Comparison of ENCODE assay signal across 19 cellular contexts in genomic region chrX:70172964-70173363, GRCh38. TPM values are rescaled to one million over a fixed set of nuclear protein-coding genes. Genes with fewer than 3 reads are reported as not detected.
DNase-seq lines count a peak whose midpoint lies in the region; FAIRE-seq and TF ChIP-seq lines count a peak whose summit lies in the region.
"Had no signal": no experiment of that assay in that cellular context is flagged by ENCODE, and none has a peak within 500 bp of the region (broad histone marks: within the 10 kb centered on the region; RNA-seq: fewer than 3 reads in every experiment).

No MANE protein-coding gene starts in this region.

- intact Hi-C loops in left ventricle myocardium inferior (cut with micrococcal nuclease): no loop called here

- H2AK5ac ChIP-seq in H1 (ENCODE audit: low read depth, low read length) (no peak overlapping the region), mesendoderm (ENCODE audit: low read length) (no peak overlapping the region)

- no peaks in the 10 kb centered on the region; a peak in 2 of 22 replicates for H3K9me3 ChIP-seq in BLaER1 treated with 17β-estradiol and CSF1 and Interleukin-3, amounts not matched to agents 10 nM and 100 nM (replicated peaks in 1 of 11)
- H3K9me3 ChIP-seq in HUES64 (ENCODE audit: insufficient read depth, low read depth, low read length): no peaks in the 10 kb centered on the region
- H3K9me3 ChIP-seq in H1 (ENCODE audit: insufficient read depth in 2 of 2, low read depth in 1 of 2, low read length in 1 of 2): no peaks in the 10 kb centered on the region
- H3K9me3 ChIP-seq in left ventricle myocardium inferior (replicated peaks): no peaks in the 10 kb centered on the region
- H3K9me3 ChIP-seq: BE2C, Caco-2 had no signal

- H2AFZ ChIP-seq in H1 (ENCODE audit: low read length): no peak overlapping the region

- peak overlapping the region; percentile 53 for H4K91ac ChIP-seq in H1 (replicated peaks; ENCODE audit: insufficient read length, low read length)

- H4K8ac ChIP-seq in H1 (ENCODE audit: extremely low read depth, insufficient read depth, low read length) (no peak overlapping the region), mesendoderm (ENCODE audit: low read depth, low read length) (no peak overlapping the region)

- no peak overlapping the region for H2BK120ac ChIP-seq in H1 (replicated peaks; ENCODE audit: low read depth, low read length)
- no peak overlapping the region for H2BK120ac ChIP-seq in mesendoderm (ENCODE audit: low read depth, low read length)

- H2BK5ac ChIP-seq in H1 (ENCODE audit: low read depth, low read length) (peak overlapping the region; percentile 71; the same call in 1 of the 2 replicates), mesendoderm (ENCODE audit: low read length) (no peak overlapping the region)

- 0 out of 2 replicates have a peak overlapping the region, but pooled peaks have one; percentile 50 for H2BK12ac ChIP-seq in H1 (ENCODE audit: low read depth, low read length)

- WGBS in HUES64: 53% methylated on average over 4 of the region's 4 CpGs
- 60% methylated on average over 4 of the region's 4 CpGs; no CpG with 5 or more reads in 1 of the 2 experiments for WGBS in H1 (ENCODE audit: extremely low coverage in 1 of 2, insufficient coverage in 1 of 2, insufficient read length in 1 of 2, insufficient replicate concordance in 2 of 2, low coverage in 1 of 2, low lambda C conversion rate in 2 of 2, missing lambda C conversion rate in 1 of 2), 2 experiments
- whole genome bisulfite sequencing in mesendoderm (ENCODE audit: extremely low coverage, insufficient coverage, low lambda C conversion rate): no CpG with 5 or more reads among the region's 4 CpGs

- H2BK15ac ChIP-seq in H1 (ENCODE audit: low read length): no peak overlapping the region
- H2BK15ac ChIP-seq in mesendoderm (replicated peaks; ENCODE audit: low read depth): no peak overlapping the region

- H3K79me2 ChIP-seq in H1 (ENCODE audit: control insufficient read depth in 1 of 2, insufficient read depth in 2 of 2, low read length in 2 of 2): no peaks in the 10 kb centered on the region
- H3K79me2 ChIP-seq in mesendoderm (ENCODE audit: control insufficient read depth, insufficient read depth, low read length): no peaks in the 10 kb centered on the region

- H3K56ac ChIP-seq in H1 (replicated peaks; ENCODE audit: insufficient read length, low read depth, low read length) (no peak overlapping the region), mesendoderm (ENCODE audit: low read length) (no peak overlapping the region)

- H3K4me2 ChIP-seq in BLaER1 treated with 17β-estradiol and CSF1 and Interleukin-3, amounts not matched to agents 10 nM and 100 nM: peak overlapping the region in 6 of 11 experiments; percentile 21 to 64 (median 32); a peak in 8 of 22 replicates
- H3K4me2 ChIP-seq in H1 (ENCODE audit: insufficient read depth in 1 of 2, low read depth in 2 of 2, low read length in 2 of 2) (0 out of 4 replicates have a peak overlapping the region, but pooled peaks of 1 of the 2 experiments have one; percentile 15), mesendoderm (ENCODE audit: low read length) (no peak overlapping the region)

- H3K23ac ChIP-seq in H1 (ENCODE audit: insufficient read length) (no peak overlapping the region), mesendoderm (ENCODE audit: low read length) (no peak overlapping the region)

- no peaks in the 10 kb centered on the region; a peak in 2 of 22 replicates for H4K20me1 ChIP-seq in BLaER1 treated with 17β-estradiol and CSF1 and Interleukin-3, amounts not matched to agents 10 nM and 100 nM
- no peaks in the 10 kb centered on the region for H4K20me1 ChIP-seq in H1 (replicated peaks in 1 of 2; ENCODE audit: control insufficient read depth in 1 of 2, insufficient read depth in 2 of 2, low read length in 2 of 2)

- no peak overlapping the region for H3K14ac ChIP-seq in H1 (ENCODE audit: insufficient read length)

- H3K4me3 ChIP-seq in BLaER1 treated with 17β-estradiol and CSF1 and Interleukin-3, amounts not matched to agents 10 nM and 100 nM: no peak overlapping the region
- H3K4me3 ChIP-seq in HUES64 (ENCODE audit: low read length): no peak overlapping the region
- no peak overlapping the region for H3K4me3 ChIP-seq in H1 (ENCODE audit: extremely low read depth in 1 of 4, insufficient read depth in 2 of 4, low read depth in 3 of 4, low read length in 4 of 4)
- H3K4me3 ChIP-seq in mesendoderm (ENCODE audit: low read length): no peak overlapping the region
- no peak overlapping the region for H3K4me3 ChIP-seq in left ventricle myocardium inferior

- TF ChIP-seq CTCF in H1 (IDR thresholded peaks at IDR 0.05; ENCODE audit: control extremely low read depth in 1 of 3, insufficient read depth in 1 of 3, low read depth in 1 of 3, low read length in 3 of 3) (no peak), left ventricle myocardium inferior (IDR thresholded peaks at IDR 0.05; ENCODE audit: borderline replicate concordance) (no peak)

- TF ChIP-seq POLR2A in H1 (IDR thresholded peaks at IDR 0.05; ENCODE audit: control extremely low read depth in 1 of 2, low read depth in 2 of 2, low read length in 2 of 2): no peak

- no peak for TF ChIP-seq EP300 in H1 (IDR thresholded peaks at IDR 0.05; ENCODE audit: borderline replicate concordance in 1 of 2, low read depth in 2 of 2, low read length in 2 of 2)

- H3K23me2 ChIP-seq in H1 (ENCODE audit: low read depth, low read length): no peaks in the 10 kb centered on the region

- no peak for DNase-seq in H1 (ENCODE audit: low read depth in 1 of 2, low spot score in 2 of 2)
- DNase-seq in mesendoderm: peak; percentile 18
- no peak for DNase-seq in left ventricle myocardium inferior
- no peak for DNase-seq in NCI-H2227 treated with DMSO at 0.1 percent for 48 hours (lab: John Stamatoyannopoulos, UW)
- no peak for DNase-seq in GF-D8 (lab: John Stamatoyannopoulos, UW)
- DNase-seq in SHP77 (lab: John Stamatoyannopoulos, UW): no peak
- DNase-seq: 8988T; BE2C; Caco-2; CD4-positive, alpha-beta T cell; GDM1; KG1 had no signal

- FAIRE-seq in H1 (lab: Jason Lieb, UNC): no peak
- FAIRE-seq: D721Med, HepG2 had no signal

- peaks cover 49 to 99% (median 96%) of the 10 kb centered on the region in 11 experiments for H3K27me3 ChIP-seq in BLaER1 treated with 17β-estradiol and CSF1 and Interleukin-3, amounts not matched to agents 10 nM and 100 nM
- H3K27me3 ChIP-seq in HUES64 (ENCODE audit: insufficient read depth, low read length) (no peaks in the 10 kb centered on the region), H1 (replicated peaks in 1 of 4; ENCODE audit: control insufficient read depth in 3 of 4, extremely low read depth in 1 of 4, insufficient read depth in 3 of 4, low read length in 3 of 4) (no peaks in the 10 kb centered on the region), mesendoderm (ENCODE audit: insufficient read depth, low read length, poor library complexity) (no peaks in the 10 kb centered on the region), left ventricle myocardium inferior (ENCODE audit: low read depth) (no peaks in the 10 kb centered on the region)
- H3K27me3 ChIP-seq: BE2C had no signal

- H3K4ac ChIP-seq in H1 (replicated peaks; ENCODE audit: insufficient read length, low read depth, low read length) (no peak overlapping the region), mesendoderm (ENCODE audit: low read depth, low read length) (no peak overlapping the region)

- CTCF ChIA-PET in H1 (lab: Charles Lee; ENCODE audit: partially characterized antibody): no interaction called here

- peak overlapping the region in 2 of 11 experiments; percentile 25 to 82; a peak in 4 of 22 replicates for H3K27ac ChIP-seq in BLaER1 treated with 17β-estradiol and CSF1 and Interleukin-3, amounts not matched to agents 10 nM and 100 nM
- H3K27ac ChIP-seq in HUES64 (ENCODE audit: low read depth, low read length) (peak overlapping the region; percentile 12; the same call in 1 of the 2 replicates), H1 (ENCODE audit: low read depth, low read length) (no peak overlapping the region; the same call in 1 of the 2 replicates), mesendoderm (ENCODE audit: low read depth, low read length) (no peak overlapping the region), left ventricle myocardium inferior (replicated peaks) (no peak overlapping the region)
- H3K27ac ChIP-seq: C4-2B had no signal

- H3K18ac ChIP-seq in H1 (ENCODE audit: extremely low read depth, low read length): peak overlapping the region; percentile 48; the same call in 1 of the 2 replicates
- no peak overlapping the region for H3K18ac ChIP-seq in mesendoderm (ENCODE audit: low read length)

- H3K4me1 ChIP-seq in BLaER1 treated with 17β-estradiol and CSF1 and Interleukin-3, amounts not matched to agents 10 nM and 100 nM: peaks cover 60 to 98% (median 77%) of the 10 kb centered on the region in 10 experiments
- H3K4me1 ChIP-seq in HUES64 (ENCODE audit: insufficient read depth, low read length) (peaks cover 41% of the 10 kb centered on the region), H1 (replicated peaks in 1 of 4; ENCODE audit: control insufficient read depth in 3 of 4, insufficient read depth in 4 of 4, low read length in 3 of 4) (peaks cover 1 to 18% (median 7%) of the 10 kb centered on the region in 4 experiments; a peak in 4 of 7 replicates), mesendoderm (ENCODE audit: control insufficient read depth, low read depth, low read length) (no peaks in the 10 kb centered on the region), left ventricle myocardium inferior (peaks cover 5% of the 10 kb centered on the region)
- H3K4me1 ChIP-seq: BE2C had no signal

- no peak overlapping the region for H4K5ac ChIP-seq in H1 (ENCODE audit: insufficient read length, low read depth, low read length)
- H4K5ac ChIP-seq in mesendoderm (ENCODE audit: low read length): no peak overlapping the region

- H3K36me3 ChIP-seq in BLaER1 treated with 17β-estradiol and CSF1 and Interleukin-3, amounts not matched to agents 10 nM and 100 nM: no peaks in the 10 kb centered on the region
- H3K36me3 ChIP-seq in HUES64 (ENCODE audit: insufficient read depth, low read length): no peaks in the 10 kb centered on the region
- H3K36me3 ChIP-seq in H1 (ENCODE audit: control insufficient read depth in 2 of 4, insufficient read depth in 4 of 4, low read length in 3 of 4): no peaks in the 10 kb centered on the region
- no peaks in the 10 kb centered on the region for H3K36me3 ChIP-seq in mesendoderm (ENCODE audit: control insufficient read depth, insufficient read depth, low read length)
- no peaks in the 10 kb centered on the region for H3K36me3 ChIP-seq in left ventricle myocardium inferior
- H3K36me3 ChIP-seq: BE2C had no signal

- no peak overlapping the region for H3K9ac ChIP-seq in BLaER1 treated with 17β-estradiol and CSF1 and Interleukin-3, amounts not matched to agents 10 nM and 100 nM
- H3K9ac ChIP-seq in HUES64 (ENCODE audit: low read depth, low read length) (no peak overlapping the region), H1 (replicated peaks in 1 of 4; ENCODE audit: extremely low read depth in 1 of 4, low read depth in 3 of 4, low read length in 3 of 4) (no peak overlapping the region), mesendoderm (ENCODE audit: low read length) (no peak overlapping the region)

- POLR2A ChIA-PET in H1 (lab: Charles Lee; ENCODE audit: partially characterized antibody): interaction anchor here (0.6 kb wide), 1 partner anchor 23 kb away, joined by 4 read pairs; no protein-coding TSS in a partner anchor

- no peak overlapping the region for H2BK20ac ChIP-seq in H1 (ENCODE audit: low read length)

- no peak for TF ChIP-seq RAD21 in H1 (IDR thresholded peaks at IDR 0.05 in 1 of 2, conservative IDR thresholded peaks at IDR 0.05 in 1 of 2; ENCODE audit: low read depth in 2 of 2, low read length in 2 of 2)

- H3K79me1 ChIP-seq in H1 (ENCODE audit: low read depth, low read length) (no peaks in the 10 kb centered on the region), mesendoderm (ENCODE audit: low read length) (no peaks in the 10 kb centered on the region)

RNA-seq across cellular contexts. Expression of gene DGAT2L6, which starts 4.3 kb away (rescaled TPM):
- polyA plus RNA-seq in HUES64 (2013, experiment 1 of 2): not detected
- polyA plus RNA-seq in HUES64 (2013, experiment 2 of 2): not detected
- not detected in 2 replicates for total RNA-seq in H1 (2021; fragmentation: NEBNext Ultra II Directional; extraction: Animal tissue kit (Norgen Biotek cat#: 25700))
- polyA plus RNA-seq in H1 (2011; rRNA removed): not detected in 2 replicates
- not detected for polyA plus RNA-seq in H1 (2011; cell fraction: cytosol; rRNA removed)
- not detected for polyA plus RNA-seq in H1 (2011; cell fraction: nucleus; rRNA removed)
- polyA plus RNA-seq in H1 (2012, experiment 1 of 2): not detected in 4 replicates
- not detected for polyA plus RNA-seq in H1 (2012, experiment 2 of 2)
- not detected for polyA plus RNA-seq in H1 (2013, experiment 1 of 2)
- not detected for polyA plus RNA-seq in H1 (2013, experiment 2 of 2)
- polyA minus RNA-seq in H1 (2011; rRNA and poly(A)+ RNA removed): not detected in 2 replicates
- not detected for polyA minus RNA-seq in H1 (2011; cell fraction: cytosol; rRNA and poly(A)+ RNA removed)
- polyA minus RNA-seq in H1 (2011; cell fraction: nucleus; rRNA and poly(A)+ RNA removed): not detected
- polyA plus RNA-seq in mesendoderm (2013, experiment 1 of 2): not detected
- not detected for polyA plus RNA-seq in mesendoderm (2013, experiment 2 of 2)
- total RNA-seq in left ventricle myocardium inferior: not detected
- total RNA-seq: A673; Caco-2; CD4-positive, alpha-beta T cell; H4; HepG2 had no signal
- polyA plus RNA-seq: HepG2 had no signal

RNA-seq across cellular contexts. Expression of gene IGBP1, which starts 39.7 kb away (rescaled TPM):
- polyA plus RNA-seq in HUES64 (2013, experiment 1 of 2): 34.6 TPM
- polyA plus RNA-seq in HUES64 (2013, experiment 2 of 2): 41.7 TPM
- total RNA-seq in H1 (2021; fragmentation: NEBNext Ultra II Directional; extraction: Animal tissue kit (Norgen Biotek cat#: 25700)): 40.5 and 45.4 TPM in 2 replicates
- 28.0 and 41.3 TPM in 2 replicates for polyA plus RNA-seq in H1 (2011; rRNA removed)
- polyA plus RNA-seq in H1 (2011; cell fraction: cytosol; rRNA removed): 55.4 TPM
- polyA plus RNA-seq in H1 (2011; cell fraction: nucleus; rRNA removed): 25.9 TPM
- polyA plus RNA-seq in H1 (2012, experiment 1 of 2): 44.5 to 52.7 TPM (median 50.8 TPM) in 4 replicates
- polyA plus RNA-seq in H1 (2012, experiment 2 of 2): 11.5 TPM
- polyA plus RNA-seq in H1 (2013, experiment 1 of 2): 31.5 TPM
- 30.6 TPM for polyA plus RNA-seq in H1 (2013, experiment 2 of 2)
- 37.3 and 38.5 TPM in 2 replicates for polyA minus RNA-seq in H1 (2011; rRNA and poly(A)+ RNA removed)
- polyA minus RNA-seq in H1 (2011; cell fraction: cytosol; rRNA and poly(A)+ RNA removed): 18.5 TPM
- 16.5 TPM for polyA minus RNA-seq in H1 (2011; cell fraction: nucleus; rRNA and poly(A)+ RNA removed)
- 33.9 TPM for polyA plus RNA-seq in mesendoderm (2013, experiment 1 of 2)
- polyA plus RNA-seq in mesendoderm (2013, experiment 2 of 2): 33.9 TPM
- 50.9 TPM for total RNA-seq in left ventricle myocardium inferior
